Comparison of ENCODE assay signal across 9 cellular contexts in the genomic region with DNA sequence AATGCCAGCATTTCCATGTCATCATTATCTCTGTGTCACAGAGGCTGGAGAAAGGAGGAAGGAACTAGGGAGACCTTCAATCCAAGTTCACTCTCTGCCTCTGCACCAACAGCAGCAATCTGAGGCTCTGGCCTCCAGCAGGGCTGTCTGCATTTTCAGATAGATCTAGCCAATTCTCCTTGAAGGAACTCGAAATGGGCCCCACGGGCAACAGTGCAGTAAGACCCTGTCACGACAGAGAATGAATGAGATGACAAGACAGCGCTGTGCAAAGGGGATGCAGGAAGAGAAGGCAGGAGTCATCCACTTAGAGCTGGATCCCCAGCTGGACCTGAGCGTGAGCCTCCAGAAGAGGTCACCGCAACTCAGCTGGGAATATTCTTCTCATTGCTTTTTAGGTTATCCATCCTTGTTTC.
DNase-seq lines count a peak whose midpoint lies in the region; ATAC-seq and TF ChIP-seq lines count a peak whose summit lies in the region.
"Had no signal": no experiment of that assay in that cellular context is flagged by ENCODE, and none has a peak within 500 bp of the region (broad histone marks: within the 10 kb centered on the region; RNA-seq: fewer than 3 reads in every experiment).

No MANE protein-coding gene starts in this region.

- H3K9ac ChIP-seq in endodermal cell (ENCODE audit: extremely low read depth, low read length, poor library complexity, severe bottlenecking) (no peak overlapping the region), mesendoderm (ENCODE audit: low read length) (no peak overlapping the region)

- no peaks in the 10 kb centered on the region for H3K79me2 ChIP-seq in mesendoderm (ENCODE audit: control insufficient read depth, insufficient read depth, low read length)

- H3K9me3 Mint-ChIP-seq in endodermal cell = no peaks in the 10 kb centered on the region
- H3K9me3 Mint-ChIP-seq in activated naive CD8-positive, alpha-beta T cell treated with anti-CD3 and anti-CD28 coated beads, Interleukin-2, amount 50 U/mL, for 24 hours = no peaks in the 10 kb centered on the region
- H3K9me3 Mint-ChIP-seq: naive thymus-derived CD8-positive, alpha-beta T cell had no signal

- H3K36me3 Mint-ChIP-seq in endodermal cell (ENCODE audit: low read depth) = no peaks in the 10 kb centered on the region
- H3K36me3 Mint-ChIP-seq in activated naive CD8-positive, alpha-beta T cell treated with anti-CD3 and anti-CD28 coated beads, Interleukin-2, amount 50 U/mL, for 24 hours (ENCODE audit: low read depth) = no peaks in the 10 kb centered on the region
- H3K36me3 Mint-ChIP-seq: naive thymus-derived CD8-positive, alpha-beta T cell had no signal

- peaks cover 11% of the 10 kb centered on the region for H3K4me1 Mint-ChIP-seq in endodermal cell
- H3K4me1 Mint-ChIP-seq in activated naive CD8-positive, alpha-beta T cell treated with anti-CD3 and anti-CD28 coated beads, Interleukin-2, amount 50 U/mL, for 24 hours = no peaks in the 10 kb centered on the region
- H3K4me1 Mint-ChIP-seq: naive thymus-derived CD8-positive, alpha-beta T cell had no signal

- H4K8ac ChIP-seq in mesendoderm (ENCODE audit: low read depth, low read length) = no peak overlapping the region

- H3K27me3 Mint-ChIP-seq in endodermal cell (ENCODE audit: insufficient read depth) = peaks cover 2% of the 10 kb centered on the region
- peaks cover 16% of the 10 kb centered on the region for H3K27me3 Mint-ChIP-seq in activated naive CD8-positive, alpha-beta T cell treated with anti-CD3 and anti-CD28 coated beads, Interleukin-2, amount 50 U/mL, for 24 hours

- H3K4me1 ChIP-seq in endodermal cell (ENCODE audit: control insufficient read depth, insufficient read depth, low read length) = peaks cover 8% of the 10 kb centered on the region
- H3K4me1 ChIP-seq in mesendoderm (ENCODE audit: control insufficient read depth, low read depth, low read length) = no peaks in the 10 kb centered on the region

- no peak overlapping the region for H3K4me2 ChIP-seq in mesendoderm (ENCODE audit: low read length)

- H3K36me3 ChIP-seq in endodermal cell (ENCODE audit: control insufficient read depth, insufficient read depth, low read length) (no peaks in the 10 kb centered on the region), mesendoderm (ENCODE audit: control insufficient read depth, insufficient read depth, low read length) (no peaks in the 10 kb centered on the region)

- no peak for ATAC-seq in activated naive CD8-positive, alpha-beta T cell treated with anti-CD3 and anti-CD28 coated beads, Interleukin-2, amount 50 U/mL, for 24 hours
- ATAC-seq: naive thymus-derived CD8-positive, alpha-beta T cell had no signal

- no peak overlapping the region for H3K18ac ChIP-seq in mesendoderm (ENCODE audit: low read length)

- no peak overlapping the region for H2BK5ac ChIP-seq in mesendoderm (ENCODE audit: low read length)

- no peaks in the 10 kb centered on the region for H3K9me3 ChIP-seq in endodermal cell (ENCODE audit: control insufficient read depth, low read length)

- no peaks in the 10 kb centered on the region for H3K27me3 ChIP-seq in endodermal cell (ENCODE audit: control insufficient read depth, insufficient read depth, low read length, poor library complexity, severe bottlenecking)
- no peaks in the 10 kb centered on the region for H3K27me3 ChIP-seq in mesendoderm (ENCODE audit: insufficient read depth, low read length, poor library complexity)

- H3K56ac ChIP-seq in mesendoderm (ENCODE audit: low read length) = no peak overlapping the region

- TF ChIP-seq CTCF in endodermal cell (conservative IDR thresholded peaks at IDR 0.05) = peak; percentile 72

- DNase-seq in AG20443 (ENCODE audit: low spot score) = peak; percentile 25
- DNase-seq in Kasumi-1 (lab: John Stamatoyannopoulos, UW) = peak; percentile 10
- peak; percentile 62 for DNase-seq in endodermal cell
- DNase-seq in mesendoderm = peak; percentile 45
- no peak for DNase-seq in NCI-H524 treated with DMSO at 0.1 percent for 48 hours (lab: John Stamatoyannopoulos, UW)
- no peak for DNase-seq in activated naive CD8-positive, alpha-beta T cell treated with anti-CD3 and anti-CD28 coated beads, Interleukin-2, amount 50 U/mL, for 24 hours
- no peak for DNase-seq in activated naive CD4-positive, alpha-beta T cell treated with Interleukin-2 at 50 U/mL for 16 hours
- no peak for DNase-seq in AML-193 (lab: John Stamatoyannopoulos, UW)
- DNase-seq: naive thymus-derived CD8-positive, alpha-beta T cell had no signal

- no peaks in the 10 kb centered on the region for H3K79me1 ChIP-seq in mesendoderm (ENCODE audit: low read length)

- WGBS in endodermal cell (ENCODE audit: insufficient coverage in 1 of 2, insufficient read length in 1 of 2), 2 experiments = 73 to 82% methylated on average over 4 to 6 of the region's 6 CpGs
- no CpG with 5 or more reads among the region's 6 CpGs for WGBS in mesendoderm (ENCODE audit: extremely low coverage, insufficient coverage, low lambda C conversion rate)

- no peak overlapping the region for H3K4me3 Mint-ChIP-seq in endodermal cell
- no peak overlapping the region for H3K4me3 Mint-ChIP-seq in activated naive CD8-positive, alpha-beta T cell treated with anti-CD3 and anti-CD28 coated beads, Interleukin-2, amount 50 U/mL, for 24 hours
- H3K4me3 Mint-ChIP-seq: naive thymus-derived CD8-positive, alpha-beta T cell had no signal

- H3K23ac ChIP-seq in mesendoderm (ENCODE audit: low read length) = no peak overlapping the region

- H3K4me3 ChIP-seq in endodermal cell (ENCODE audit: low read length) = no peak overlapping the region
- H3K4me3 ChIP-seq in mesendoderm (ENCODE audit: low read length) = no peak overlapping the region

- no peak overlapping the region for H2BK15ac ChIP-seq in mesendoderm (replicated peaks; ENCODE audit: low read depth)

- H2AK5ac ChIP-seq in mesendoderm (ENCODE audit: low read length) = no peak overlapping the region

- H3K27ac ChIP-seq in endodermal cell (ENCODE audit: low read depth, low read length) (no peak overlapping the region), mesendoderm (ENCODE audit: low read depth, low read length) (no peak overlapping the region)

- H4K5ac ChIP-seq in mesendoderm (ENCODE audit: low read length) = no peak overlapping the region

- H3K4ac ChIP-seq in mesendoderm (ENCODE audit: low read depth, low read length) = no peak overlapping the region

- H3K27ac Mint-ChIP-seq in endodermal cell = no peak overlapping the region
- no peak overlapping the region for H3K27ac Mint-ChIP-seq in activated naive CD8-positive, alpha-beta T cell treated with anti-CD3 and anti-CD28 coated beads, Interleukin-2, amount 50 U/mL, for 24 hours

- H2BK120ac ChIP-seq in mesendoderm (ENCODE audit: low read depth, low read length) = no peak overlapping the region

Comparison
In these comparisons a context has a peak if more than half of its experiments do, and no peak if none do; other contexts are left out.
1. DNase-seq: peak in AG20443 (single experiment), Kasumi-1 (2 of 2), endodermal cell (single experiment) and mesendoderm (single experiment); none in NCI-H524 treated with DMSO at 0.1 percent for 48 hours (single experiment), activated naive CD8-positive, alpha-beta T cell treated with anti-CD3 and anti-CD28 coated beads, Interleukin-2, amount 50 U/mL, for 24 hours (single experiment), activated naive CD4-positive, alpha-beta T cell treated with Interleukin-2 at 50 U/mL for 16 hours (single experiment) and AML-193 (0 of 2).